In the genomic region with DNA sequence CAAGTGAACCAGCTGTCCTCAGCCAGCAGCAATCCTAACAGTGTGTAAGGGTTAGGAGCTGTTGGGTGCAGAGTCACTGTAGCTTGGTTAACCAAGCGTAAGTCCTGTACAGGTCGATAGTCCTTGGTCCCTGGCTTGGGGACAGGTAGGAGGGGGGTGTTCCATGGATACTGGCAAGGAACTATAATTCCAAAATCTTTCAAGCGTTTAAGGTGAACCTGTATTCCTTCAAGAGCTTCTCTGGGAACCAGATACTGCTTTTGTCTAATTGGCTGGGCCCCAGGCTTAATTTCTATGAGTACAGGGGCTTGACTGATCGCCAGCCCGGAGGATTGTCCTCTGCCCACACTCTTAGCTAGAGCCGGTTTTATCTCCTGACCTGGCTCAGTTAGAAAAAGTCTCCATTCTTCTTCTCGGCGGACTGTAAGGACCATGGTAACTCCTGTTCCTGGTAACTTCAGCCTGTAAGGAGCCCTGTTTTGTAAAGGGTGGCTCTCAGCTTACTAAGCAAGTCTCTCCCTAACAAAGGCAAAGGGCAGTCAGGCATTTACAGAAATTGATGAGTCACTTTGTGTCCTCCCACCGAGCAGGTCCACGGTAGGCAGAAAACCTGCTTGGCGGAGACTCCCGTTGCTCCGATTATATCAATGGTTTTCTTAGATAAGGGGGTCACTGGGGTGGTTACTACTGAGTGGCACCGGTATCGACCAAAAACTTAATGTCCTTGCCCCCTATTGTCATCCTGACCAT, we compare ENCODE assay signal across 18 cellular contexts. TPM values are rescaled to one million over a fixed set of nuclear protein-coding genes. Genes with fewer than 3 reads are reported as not detected.
"Had no signal": no experiment of that assay in that cellular context is flagged by ENCODE, and none has a peak within 500 bp of the region (broad histone marks: within the 10 kb centered on the region; RNA-seq: fewer than 3 reads in every experiment).

No MANE protein-coding gene starts in this region.

- H3K4me3 Mint-ChIP-seq: activated CD8-positive, alpha-beta T cell treated with anti-CD3 and anti-CD28 coated beads for 36 hours; activated naive CD4-positive, alpha-beta T cell treated with anti-CD3 and anti-CD28 coated beads, Interleukin-2, amount 50 U/mL, for 24 hours; brain; T-helper 1 cell treated with Interleukin-12 subunit alpha and Interleukin-12 subunit beta and Interleukin-4 antibody, amounts not matched to agents 30 μg/mL and 1 μg/mL, for 36 hours had no signal

- H3K9ac ChIP-seq: KMS-11 had no signal

- H3K27ac ChIP-seq: KMS-11 had no signal

- H3K4me1 Mint-ChIP-seq: activated naive CD4-positive, alpha-beta T cell treated with anti-CD3 and anti-CD28 coated beads, Interleukin-2, amount 50 U/mL, for 24 hours; brain had no signal

- ATAC-seq: activated CD4-positive, CD25-positive, alpha-beta regulatory T cell treated with anti-CD3 and anti-CD28 coated beads, Interleukin-2, amount 50 U/mL, for 24 hours; activated CD8-positive, alpha-beta T cell treated with anti-CD3 and anti-CD28 coated beads for 36 hours had no signal

- H3K4me2 ChIP-seq: KMS-11 had no signal

- FAIRE-seq: astrocyte had no signal

- H3K27me3 Mint-ChIP-seq: activated CD8-positive, alpha-beta T cell treated with anti-CD3 and anti-CD28 coated beads for 36 hours had no signal

- H3K36me3 Mint-ChIP-seq: activated naive CD4-positive, alpha-beta T cell treated with anti-CD3 and anti-CD28 coated beads, Interleukin-2, amount 50 U/mL, for 24 hours; brain had no signal

- DNase-seq: activated CD4-positive, alpha-beta T cell treated with anti-CD3 and anti-CD28 coated beads for 4 hours; activated CD8-positive, alpha-beta memory T cell treated with anti-CD3 and anti-CD28 coated beads, Interleukin-2, amount 50 U/mL, for 48 hours; activated CD8-positive, alpha-beta T cell treated with anti-CD3 and anti-CD28 coated beads for 36 hours; activated T-cell treated with anti-CD3 and anti-CD28 coated beads, Interleukin-2, amount 50 U/mL, for 1 hour; MM.1S; NCI-H1105; NCI-H1436 treated with DMSO at 0.1 percent for 48 hours; NCI-H187; NCI-H2081; NCI-H524; SHP77 treated with DMSO at 0.1 percent for 48 hours had no signal

- H3K27ac Mint-ChIP-seq: activated CD8-positive, alpha-beta T cell treated with anti-CD3 and anti-CD28 coated beads for 36 hours; activated naive CD4-positive, alpha-beta T cell treated with anti-CD3 and anti-CD28 coated beads, Interleukin-2, amount 50 U/mL, for 24 hours; brain; T-helper 1 cell treated with Interleukin-12 subunit alpha and Interleukin-12 subunit beta and Interleukin-4 antibody, amounts not matched to agents 30 μg/mL and 1 μg/mL, for 36 hours had no signal

RNA-seq across cellular contexts. Expression of a gene that starts 59.1 kb away (rescaled TPM):
- total RNA-seq: activated CD8-positive, alpha-beta T cell treated with anti-CD3 and anti-CD28 coated beads for 36 hours; astrocyte; SK-MEL-5 had no signal
